In the genomic region with DNA sequence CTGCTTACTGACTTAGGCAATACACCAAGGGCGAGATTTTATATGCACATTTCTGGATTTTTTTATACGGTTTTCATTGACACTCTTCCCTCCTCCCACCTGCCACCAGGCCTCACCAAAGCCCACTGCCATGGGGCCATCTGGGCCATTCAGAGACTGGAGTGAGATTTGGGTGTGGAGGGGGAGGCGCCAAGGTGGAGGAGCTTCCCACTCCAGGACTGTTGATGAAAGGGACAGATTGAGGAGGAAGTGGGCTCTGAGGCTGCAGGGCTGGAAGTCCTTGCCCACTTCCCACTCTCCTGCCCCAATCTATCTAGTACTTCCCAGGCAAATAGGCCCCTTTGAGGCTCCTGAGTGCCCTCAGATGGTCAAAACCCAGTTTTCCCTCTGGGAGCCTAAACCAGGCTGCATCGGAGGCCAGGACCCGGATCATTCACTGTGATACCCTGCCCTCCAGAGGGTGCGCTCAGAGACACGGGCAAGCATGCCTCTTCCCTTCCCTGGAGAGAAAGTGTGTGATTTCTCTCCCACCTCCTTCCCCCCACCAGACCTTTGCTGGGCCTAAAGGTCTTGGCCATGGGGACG, we compare ENCODE assay signal across 1 cellular context.
TF ChIP-seq lines count a peak whose summit lies in the region.

No MANE protein-coding gene starts in this region.

TF ChIP-seq in GM23338, 12 proteins besides CTCF, POLR2A, EP300 and RAD21:
- TF ChIP-seq, protein P1, sequence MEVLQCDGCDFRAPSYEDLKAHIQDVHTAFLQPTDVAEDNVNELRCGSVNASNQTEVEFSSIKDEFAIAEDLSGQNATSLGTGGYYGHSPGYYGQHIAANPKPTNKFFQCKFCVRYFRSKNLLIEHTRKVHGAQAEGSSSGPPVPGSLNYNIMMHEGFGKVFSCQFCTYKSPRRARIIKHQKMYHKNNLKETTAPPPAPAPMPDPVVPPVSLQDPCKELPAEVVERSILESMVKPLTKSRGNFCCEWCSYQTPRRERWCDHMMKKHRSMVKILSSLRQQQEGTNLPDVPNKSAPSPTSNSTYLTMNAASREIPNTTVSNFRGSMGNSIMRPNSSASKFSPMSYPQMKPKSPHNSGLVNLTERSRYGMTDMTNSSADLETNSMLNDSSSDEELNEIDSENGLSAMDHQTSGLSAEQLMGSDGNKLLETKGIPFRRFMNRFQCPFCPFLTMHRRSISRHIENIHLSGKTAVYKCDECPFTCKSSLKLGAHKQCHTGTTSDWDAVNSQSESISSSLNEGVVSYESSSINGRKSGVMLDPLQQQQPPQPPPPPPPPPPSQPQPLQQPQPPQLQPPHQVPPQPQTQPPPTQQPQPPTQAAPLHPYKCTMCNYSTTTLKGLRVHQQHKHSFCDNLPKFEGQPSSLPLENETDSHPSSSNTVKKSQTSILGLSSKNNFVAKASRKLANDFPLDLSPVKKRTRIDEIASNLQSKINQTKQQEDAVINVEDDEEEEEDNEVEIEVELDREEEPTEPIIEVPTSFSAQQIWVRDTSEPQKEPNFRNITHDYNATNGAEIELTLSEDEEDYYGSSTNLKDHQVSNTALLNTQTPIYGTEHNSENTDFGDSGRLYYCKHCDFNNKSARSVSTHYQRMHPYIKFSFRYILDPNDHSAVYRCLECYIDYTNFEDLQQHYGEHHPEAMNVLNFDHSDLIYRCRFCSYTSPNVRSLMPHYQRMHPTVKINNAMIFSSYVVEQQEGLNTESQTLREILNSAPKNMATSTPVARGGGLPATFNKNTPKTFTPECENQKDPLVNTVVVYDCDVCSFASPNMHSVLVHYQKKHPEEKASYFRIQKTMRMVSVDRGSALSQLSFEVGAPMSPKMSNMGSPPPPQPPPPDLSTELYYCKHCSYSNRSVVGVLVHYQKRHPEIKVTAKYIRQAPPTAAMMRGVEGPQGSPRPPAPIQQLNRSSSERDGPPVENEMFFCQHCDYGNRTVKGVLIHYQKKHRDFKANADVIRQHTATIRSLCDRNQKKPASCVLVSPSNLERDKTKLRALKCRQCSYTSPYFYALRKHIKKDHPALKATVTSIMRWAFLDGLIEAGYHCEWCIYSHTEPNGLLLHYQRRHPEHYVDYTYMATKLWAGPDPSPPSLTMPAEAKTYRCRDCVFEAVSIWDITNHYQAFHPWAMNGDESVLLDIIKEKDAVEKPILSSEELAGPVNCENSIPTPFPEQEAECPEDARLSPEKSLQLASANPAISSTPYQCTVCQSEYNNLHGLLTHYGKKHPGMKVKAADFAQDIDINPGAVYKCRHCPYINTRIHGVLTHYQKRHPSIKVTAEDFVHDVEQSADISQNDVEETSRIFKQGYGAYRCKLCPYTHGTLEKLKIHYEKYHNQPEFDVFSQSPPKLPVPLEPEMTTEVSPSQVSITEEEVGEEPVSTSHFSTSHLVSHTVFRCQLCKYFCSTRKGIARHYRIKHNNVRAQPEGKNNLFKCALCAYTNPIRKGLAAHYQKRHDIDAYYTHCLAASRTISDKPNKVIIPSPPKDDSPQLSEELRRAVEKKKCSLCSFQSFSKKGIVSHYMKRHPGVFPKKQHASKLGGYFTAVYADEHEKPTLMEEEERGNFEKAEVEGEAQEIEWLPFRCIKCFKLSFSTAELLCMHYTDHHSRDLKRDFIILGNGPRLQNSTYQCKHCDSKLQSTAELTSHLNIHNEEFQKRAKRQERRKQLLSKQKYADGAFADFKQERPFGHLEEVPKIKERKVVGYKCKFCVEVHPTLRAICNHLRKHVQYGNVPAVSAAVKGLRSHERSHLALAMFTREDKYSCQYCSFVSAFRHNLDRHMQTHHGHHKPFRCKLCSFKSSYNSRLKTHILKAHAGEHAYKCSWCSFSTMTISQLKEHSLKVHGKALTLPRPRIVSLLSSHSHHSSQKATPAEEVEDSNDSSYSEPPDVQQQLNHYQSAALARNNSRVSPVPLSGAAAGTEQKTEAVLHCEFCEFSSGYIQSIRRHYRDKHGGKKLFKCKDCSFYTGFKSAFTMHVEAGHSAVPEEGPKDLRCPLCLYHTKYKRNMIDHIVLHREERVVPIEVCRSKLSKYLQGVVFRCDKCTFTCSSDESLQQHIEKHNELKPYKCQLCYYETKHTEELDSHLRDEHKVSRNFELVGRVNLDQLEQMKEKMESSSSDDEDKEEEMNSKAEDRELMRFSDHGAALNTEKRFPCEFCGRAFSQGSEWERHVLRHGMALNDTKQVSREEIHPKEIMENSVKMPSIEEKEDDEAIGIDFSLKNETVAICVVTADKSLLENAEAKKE (CRISPR knock-in tag; IDR thresholded peaks at IDR 0.05) = no peak
- TF ChIP-seq POLR2AphosphoS5 (IDR thresholded peaks at IDR 0.05; ENCODE audit: low read depth) (no peak), JUNB (IDR thresholded peaks at IDR 0.05; ENCODE audit: unreplicated experiment) (no peak), STAT1 (IDR thresholded peaks at IDR 0.05; ENCODE audit: unreplicated experiment) (no peak), EZH2phosphoT487 (IDR thresholded peaks at IDR 0.05; ENCODE audit: unreplicated experiment) (no peak), CREB1 (CRISPR knock-in tag; IDR thresholded peaks at IDR 0.05; ENCODE audit: low read depth) (no peak), ZNF331 (CRISPR knock-in tag; IDR thresholded peaks at IDR 0.05; ENCODE audit: low read depth) (no peak), EZH2 (IDR thresholded peaks at IDR 0.05; ENCODE audit: low read depth, unreplicated experiment) (no peak), ZNF114 (CRISPR knock-in tag; IDR thresholded peaks at IDR 0.05) (no peak), ETS1 (IDR thresholded peaks at IDR 0.05) (no peak), NANOG (IDR thresholded peaks at IDR 0.05; ENCODE audit: borderline replicate concordance) (no peak)
- TF ChIP-seq, protein P2, sequence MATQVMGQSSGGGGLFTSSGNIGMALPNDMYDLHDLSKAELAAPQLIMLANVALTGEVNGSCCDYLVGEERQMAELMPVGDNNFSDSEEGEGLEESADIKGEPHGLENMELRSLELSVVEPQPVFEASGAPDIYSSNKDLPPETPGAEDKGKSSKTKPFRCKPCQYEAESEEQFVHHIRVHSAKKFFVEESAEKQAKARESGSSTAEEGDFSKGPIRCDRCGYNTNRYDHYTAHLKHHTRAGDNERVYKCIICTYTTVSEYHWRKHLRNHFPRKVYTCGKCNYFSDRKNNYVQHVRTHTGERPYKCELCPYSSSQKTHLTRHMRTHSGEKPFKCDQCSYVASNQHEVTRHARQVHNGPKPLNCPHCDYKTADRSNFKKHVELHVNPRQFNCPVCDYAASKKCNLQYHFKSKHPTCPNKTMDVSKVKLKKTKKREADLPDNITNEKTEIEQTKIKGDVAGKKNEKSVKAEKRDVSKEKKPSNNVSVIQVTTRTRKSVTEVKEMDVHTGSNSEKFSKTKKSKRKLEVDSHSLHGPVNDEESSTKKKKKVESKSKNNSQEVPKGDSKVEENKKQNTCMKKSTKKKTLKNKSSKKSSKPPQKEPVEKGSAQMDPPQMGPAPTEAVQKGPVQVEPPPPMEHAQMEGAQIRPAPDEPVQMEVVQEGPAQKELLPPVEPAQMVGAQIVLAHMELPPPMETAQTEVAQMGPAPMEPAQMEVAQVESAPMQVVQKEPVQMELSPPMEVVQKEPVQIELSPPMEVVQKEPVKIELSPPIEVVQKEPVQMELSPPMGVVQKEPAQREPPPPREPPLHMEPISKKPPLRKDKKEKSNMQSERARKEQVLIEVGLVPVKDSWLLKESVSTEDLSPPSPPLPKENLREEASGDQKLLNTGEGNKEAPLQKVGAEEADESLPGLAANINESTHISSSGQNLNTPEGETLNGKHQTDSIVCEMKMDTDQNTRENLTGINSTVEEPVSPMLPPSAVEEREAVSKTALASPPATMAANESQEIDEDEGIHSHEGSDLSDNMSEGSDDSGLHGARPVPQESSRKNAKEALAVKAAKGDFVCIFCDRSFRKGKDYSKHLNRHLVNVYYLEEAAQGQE (IDR thresholded peaks at IDR 0.05; ENCODE audit: unreplicated experiment) = no peak
